ENCODE assay signal across 19 cellular contexts in genomic region chr15:75188499-75188898, GRCh38. TPM values are rescaled to one million over a fixed set of nuclear protein-coding genes. Genes with fewer than 3 reads are reported as not detected.
A peak's percentile ranks its signal among the peaks of the same experiment; 100 is the strongest.
DNase-seq lines count a peak whose midpoint lies in the region; ATAC-seq, FAIRE-seq and TF ChIP-seq lines count a peak whose summit lies in the region.
"Had no signal": no experiment of that assay in that cellular context is flagged by ENCODE, and none has a peak within 500 bp of the region (broad histone marks: within the 10 kb centered on the region; RNA-seq: fewer than 3 reads in every experiment).

No MANE protein-coding gene starts in this region.

- H3K23ac ChIP-seq in neuronal stem cell (ENCODE audit: low read depth, low read length, poor library complexity), result no peak overlapping the region

- H4K91ac ChIP-seq in neuronal stem cell (ENCODE audit: low read depth, low read length, poor library complexity), result no peak overlapping the region

- TF ChIP-seq POLR2A in HepG2 (IDR thresholded peaks at IDR 0.05; ENCODE audit: insufficient read depth in 1 of 2, low read depth in 2 of 2, low read length in 2 of 2), result no peak
- TF ChIP-seq POLR2A in right lobe of liver (IDR thresholded peaks at IDR 0.05), result no peak

- H3K36me3 ChIP-seq in HepG2 (replicated peaks in 1 of 2; ENCODE audit: control insufficient read depth in 1 of 2, insufficient read depth in 2 of 2, low read length in 2 of 2) (no peaks in the 10 kb centered on the region), right lobe of liver (no peaks in the 10 kb centered on the region), kidney (ENCODE audit: control insufficient read depth in 1 of 2, insufficient read depth in 2 of 2, low read length in 2 of 2) (no peaks in the 10 kb centered on the region), neuronal stem cell (replicated peaks in 1 of 2; ENCODE audit: control insufficient read depth in 2 of 2, insufficient read depth in 2 of 2, low read length in 2 of 2) (no peaks in the 10 kb centered on the region)
- H3K36me3 ChIP-seq: BE2C, HAP-1 had no signal

- 53% methylated on average over 3 of the region's 6 CpGs for WGBS in HepG2 (ENCODE audit: low lambda C conversion rate)
- 64% methylated on average over 3 of the region's 6 CpGs for WGBS in right lobe of liver (ENCODE audit: insufficient coverage, low coverage, low lambda C conversion rate, missing lambda C conversion rate)
- no CpG with 5 or more reads among the region's 6 CpGs for WGBS in neuronal stem cell (ENCODE audit: extremely low coverage in 2 of 2, insufficient read length in 2 of 2, insufficient replicate concordance in 1 of 2), 2 donors

- H3K4me2 ChIP-seq in HepG2 (ENCODE audit: low read depth, low read length) (no peak overlapping the region), neuronal stem cell (ENCODE audit: insufficient read depth, low read length, poor library complexity, severe bottlenecking) (no peak overlapping the region)

- no TSS peak for BruUV-seq in HepG2 (replicated peaks; lab: Mats Ljungman, UMichigan)

- H3K18ac ChIP-seq in neuronal stem cell (ENCODE audit: low read length), result no peak overlapping the region

- H3K27me3 ChIP-seq in HepG2 (ENCODE audit: control insufficient read depth in 1 of 2, insufficient read depth in 2 of 2, low read length in 2 of 2) (no peaks in the 10 kb centered on the region), right lobe of liver (no peaks in the 10 kb centered on the region), neuronal stem cell (ENCODE audit: control insufficient read depth in 3 of 3, insufficient read depth in 3 of 3, low read depth in 1 of 3, low read length in 3 of 3) (peaks cover 0 to 14% (median 0%) of the 10 kb centered on the region in 3 experiments)
- H3K27me3 ChIP-seq: BE2C had no signal

- H3K4me3 ChIP-seq in HepG2 (replicated peaks in 1 of 3; ENCODE audit: insufficient read depth in 1 of 3, low read depth in 2 of 3, low read length in 3 of 3) (no peak overlapping the region), right lobe of liver (no peak overlapping the region), kidney (ENCODE audit: low read length in 2 of 2) (no peak overlapping the region), neuronal stem cell (ENCODE audit: low read length in 2 of 2) (no peak overlapping the region)
- H3K4me3 ChIP-seq: GM23248, HAP-1 had no signal

- no peak overlapping the region for H2AK5ac ChIP-seq in neuronal stem cell (ENCODE audit: low read depth, low read length)

- TF ChIP-seq EP300 in HepG2 (IDR thresholded peaks at IDR 0.05; ENCODE audit: low read depth in 2 of 2, low read length in 2 of 2), result no peak
- TF ChIP-seq EP300 in HepG2 (CRISPR knock-in tag; IDR thresholded peaks at IDR 0.05; ENCODE audit: borderline replicate concordance), result no peak

- no peaks in the 10 kb centered on the region for H3K79me2 ChIP-seq in HepG2 (ENCODE audit: insufficient read depth, low read length)

- ATAC-seq in HepG2 (peak; percentile 20; the same call in 2 of the 3 replicates), right lobe of liver (no peak)

- POLR2A ChIA-PET in HepG2 (lab: Yijun Ruan, JAX), result interaction anchor here (1.0 to 2.4 kb wide), 2 partner anchors 10 to 13 kb away, joined by 3 to 6 read pairs; partner anchors contain the start of gene C15orf39

- in situ Hi-C loops in HepG2 (cut with HindIII; ENCODE audit: extremely low pct_ligation_motif_present, low pct_unique_long_range_greater_than_20kb), result no loop called here

- H3K9me3 ChIP-seq in HepG2 (ENCODE audit: low read length) (peaks cover 10% of the 10 kb centered on the region), right lobe of liver (no peaks in the 10 kb centered on the region), kidney (ENCODE audit: control insufficient read depth in 1 of 2, low read length in 2 of 2) (no peaks in the 10 kb centered on the region), neuronal stem cell (replicated peaks in 1 of 2; ENCODE audit: control insufficient read depth in 2 of 2, insufficient read depth in 1 of 2, low read depth in 1 of 2, low read length in 2 of 2) (peaks cover 8 to 9% of the 10 kb centered on the region in 2 donors)
- H3K9me3 ChIP-seq: BE2C had no signal

- peaks cover 39% of the 10 kb centered on the region for H3K4me1 ChIP-seq in HepG2 (ENCODE audit: insufficient read depth, low read length)
- no peaks in the 10 kb centered on the region for H3K4me1 ChIP-seq in right lobe of liver
- no peaks in the 10 kb centered on the region for H3K4me1 ChIP-seq in kidney (ENCODE audit: control insufficient read depth in 1 of 2, insufficient read depth in 1 of 2, low read depth in 1 of 2, low read length in 2 of 2)
- H3K4me1 ChIP-seq in neuronal stem cell (ENCODE audit: control insufficient read depth in 2 of 2, insufficient read depth in 1 of 2, low read depth in 1 of 2, low read length in 2 of 2), result peaks cover 0 to 4% of the 10 kb centered on the region in 2 donors
- H3K4me1 ChIP-seq: BE2C, HAP-1 had no signal

- no peak overlapping the region for H4K8ac ChIP-seq in neuronal stem cell (ENCODE audit: low read depth, low read length)

- H2BK120ac ChIP-seq in neuronal stem cell (ENCODE audit: low read depth, low read length), result no peak overlapping the region

- no peak for TF ChIP-seq CTCF in HepG2 (CRISPR knock-in tag; IDR thresholded peaks at IDR 0.05)
- no peak for TF ChIP-seq CTCF in right lobe of liver (IDR thresholded peaks at IDR 0.05)
- no peak for TF ChIP-seq CTCF in kidney (IDR thresholded peaks at IDR 0.05; ENCODE audit: borderline replicate concordance, extremely low read depth, insufficient read depth)

- no peaks in the 10 kb centered on the region for H3K79me1 ChIP-seq in neuronal stem cell (ENCODE audit: low read depth, low read length)

- peak overlapping the region; percentile 82 for H2BK12ac ChIP-seq in neuronal stem cell (ENCODE audit: low read length)

- intact Hi-C loops in HepG2 (cut with micrococcal nuclease; ENCODE audit: unreplicated experiment), result no loop called here
- intact Hi-C loops in right lobe of liver (cut with DNase I), result loop anchor here in 1 of 2 donors (10.0 kb wide), 1 partner anchor 54 kb away; no protein-coding TSS in a partner anchor
- intact Hi-C loops in kidney (cut with DNase I), result no loop called here

- FAIRE-seq in HepG2 (lab: Jason Lieb, UNC), result no peak
- no peak for FAIRE-seq in kidney (lab: Jason Lieb, UNC)
- FAIRE-seq: A204.1, G401.6, GM12892, GM18507 had no signal

- no peak overlapping the region for H3K4ac ChIP-seq in neuronal stem cell (ENCODE audit: low read length)

- H2BK5ac ChIP-seq in neuronal stem cell (ENCODE audit: low read length), result no peak overlapping the region

- H3K27ac ChIP-seq in HepG2 (ENCODE audit: extremely low read length, insufficient read depth, low read length), result no peak overlapping the region
- H3K27ac ChIP-seq in right lobe of liver, result no peak overlapping the region
- H3K27ac ChIP-seq in kidney (ENCODE audit: low read depth in 2 of 2, low read length in 2 of 2), result no peak overlapping the region
- peak overlapping the region; percentile 28 for H3K27ac ChIP-seq in neuronal stem cell (replicated peaks; ENCODE audit: low read length)
- H3K27ac ChIP-seq: GM23248 had no signal

- TF ChIP-seq RAD21 in HepG2 (CRISPR knock-in tag; IDR thresholded peaks at IDR 0.05), result no peak

- H2BK15ac ChIP-seq in neuronal stem cell (ENCODE audit: low read length), result peak overlapping the region; percentile 96

- peak overlapping the region; percentile 47 for H3K14ac ChIP-seq in neuronal stem cell (ENCODE audit: low read length)

- H3K9ac ChIP-seq in HepG2 (ENCODE audit: insufficient read depth, low read depth, low read length), result no peak overlapping the region
- H3K9ac ChIP-seq in kidney (ENCODE audit: low read length in 2 of 2), result no peak overlapping the region
- no peak overlapping the region for H3K9ac ChIP-seq in neuronal stem cell (ENCODE audit: low read depth, low read length, poor library complexity)
- H3K9ac ChIP-seq: GM23248 had no signal

- H2AFZ ChIP-seq in HepG2 (ENCODE audit: low read length) (no peak overlapping the region), neuronal stem cell (ENCODE audit: low read length) (no peak overlapping the region)
- H2AFZ ChIP-seq: GM23248 had no signal

- DNase-seq in HepG2 (ENCODE audit: low spot score) (no peak), right lobe of liver (no peak), kidney (peak; percentile 44), neuronal stem cell (ENCODE audit: low spot score) (no peak), NOMO-1 treated with dmso at 0.1 percent for 144 hours (lab: John Stamatoyannopoulos, UW; ENCODE audit: unreplicated experiment) (no peak), UCSD-AML1 (lab: John Stamatoyannopoulos, UW; ENCODE audit: unreplicated experiment) (no peak)
- no peak for DNase-seq in activated CD8-positive, alpha-beta memory T cell treated with anti-CD3 and anti-CD28 coated beads for 24 hours
- DNase-seq: ACHN; C1 segment of cervical spinal cord; CD4-positive, CD25-positive, alpha-beta regulatory T cell; CD8-positive, alpha-beta memory T cell; COR-L47; GM23248 had no signal

- CTCF ChIA-PET in HepG2 (lab: Yijun Ruan, JAX; ENCODE audit: low intra/inter-chr PET ratio, low total read pairs), result no interaction called here

- H4K20me1 ChIP-seq in HepG2 (ENCODE audit: insufficient read depth, low read length), result no peaks in the 10 kb centered on the region

RNA-seq across cellular contexts. Expression of gene C15orf39, which starts 13.2 kb away (rescaled TPM):
- total RNA-seq in HepG2 (2016; rRNA removed; fragmentation: Illumina TruSeq; extraction: Trizol), result 13.5 and 17.5 TPM in 2 replicates
- total RNA-seq in HepG2 (2016; cell fraction: cytosol; rRNA removed; fragmentation: Illumina TruSeq; extraction: Trizol; ENCODE audit: low read depth), result 3.3 and 3.4 TPM in 2 replicates
- 14.9 and 16.1 TPM in 2 replicates for total RNA-seq in HepG2 (2016; cell fraction: insoluble cytoplasmic fraction; rRNA removed; fragmentation: Illumina TruSeq; extraction: Trizol)
- 10.8 and 11.9 TPM in 2 replicates for total RNA-seq in HepG2 (2016; cell fraction: membrane; rRNA removed; fragmentation: Illumina TruSeq; extraction: Trizol)
- 15.0 and 15.3 TPM in 2 replicates for total RNA-seq in HepG2 (2016; cell fraction: nucleus; rRNA removed; fragmentation: Illumina TruSeq; extraction: Trizol)
- 6.2 and 8.1 TPM in 2 replicates for polyA plus RNA-seq in HepG2 (2011; rRNA removed)
- 3.4 and 5.1 TPM in 2 replicates for polyA plus RNA-seq in HepG2 (2011; cell fraction: cytosol; rRNA removed)
- polyA plus RNA-seq in HepG2 (2011; cell fraction: nucleus; rRNA removed), result 22.0 and 24.2 TPM in 2 replicates
- polyA plus RNA-seq in HepG2 (2012), result 14.6 and 19.5 TPM in 2 replicates
- polyA plus RNA-seq in HepG2 (2016; cell fraction: cytosol; fragmentation: Illumina TruSeq; extraction: Trizol; ENCODE audit: low read depth), result 1.9 and 2.1 TPM in 2 replicates
- polyA plus RNA-seq in HepG2 (2016; cell fraction: insoluble cytoplasmic fraction; fragmentation: Illumina TruSeq; extraction: Trizol; ENCODE audit: low read depth), result 20.1 and 30.7 TPM in 2 replicates
- polyA plus RNA-seq in HepG2 (2016; cell fraction: membrane; fragmentation: Illumina TruSeq; extraction: Trizol; ENCODE audit: low read depth), result 5.4 and 6.0 TPM in 2 replicates
- polyA plus RNA-seq in HepG2 (2016; cell fraction: nucleus; fragmentation: Illumina TruSeq; extraction: Trizol; ENCODE audit: insufficient read depth, low read depth), result 23.1 and 30.5 TPM in 2 replicates
- polyA minus RNA-seq in HepG2 (2011; rRNA and poly(A)+ RNA removed; ENCODE audit: low replicate concordance), result 26.0 and 33.5 TPM in 2 replicates
- polyA minus RNA-seq in HepG2 (2011; cell fraction: cytosol; rRNA and poly(A)+ RNA removed), result 17.1 and 17.5 TPM in 2 replicates
- 20.3 and 23.0 TPM in 2 replicates for polyA minus RNA-seq in HepG2 (2011; cell fraction: nucleus; rRNA and poly(A)+ RNA removed)
- total RNA-seq in right lobe of liver, result 1 to 10 TPM; 3.6 to 9.4 (median 5.8) TPM
- total RNA-seq in kidney, result 32.7 TPM
- 5.7 TPM for polyA plus RNA-seq in kidney (ENCODE audit: insufficient read depth, low read depth, low replicate concordance)
- 5.9 TPM for polyA plus RNA-seq in neuronal stem cell (2013, experiment 1 of 2)
- polyA plus RNA-seq in neuronal stem cell (2013, experiment 2 of 2), result 5.5 TPM
